ENCODE assay signal across 8 cellular contexts in the genomic region with DNA sequence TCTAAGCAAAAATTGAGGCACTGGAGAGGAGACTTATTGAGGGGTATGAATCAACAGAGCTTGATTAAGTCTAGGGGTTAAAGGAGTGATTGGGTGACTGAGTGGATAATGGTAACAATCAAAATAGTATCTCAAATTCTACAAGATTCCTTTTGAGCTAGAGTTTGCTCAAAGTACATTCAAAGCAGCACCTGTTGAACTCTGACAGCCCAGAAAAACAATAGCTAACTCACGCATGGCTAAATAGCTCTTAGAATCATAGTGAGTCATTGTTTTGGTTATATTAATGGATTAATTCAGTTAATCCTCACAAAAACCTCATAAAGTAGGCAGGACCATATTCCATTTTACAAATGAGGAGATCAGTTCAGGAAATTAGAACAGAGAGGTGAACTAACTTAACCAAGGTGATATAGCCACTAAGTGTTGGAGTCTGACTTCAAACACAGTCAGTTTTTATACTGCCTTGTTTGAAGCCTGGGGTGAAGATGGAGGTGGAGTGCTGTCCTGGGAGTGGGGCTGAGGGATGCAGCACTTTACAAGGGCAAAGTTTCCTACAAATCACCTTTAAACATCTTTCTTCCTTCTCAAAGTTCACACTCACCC. TPM values are rescaled to one million over a fixed set of nuclear protein-coding genes. Genes with fewer than 3 reads are reported as not detected.
DNase-seq lines count a peak whose midpoint lies in the region; ATAC-seq and TF ChIP-seq lines count a peak whose summit lies in the region.

No MANE protein-coding gene starts in this region.

- POLR2A ChIA-PET in HEK293 (lab: Yijun Ruan, JAX) = interaction anchor here (1.1 kb wide), 1 partner anchor 15 kb away, joined by 5 read pairs; no protein-coding TSS in a partner anchor

- no peak overlapping the region for H3K27ac ChIP-seq in HEK293 (ENCODE audit: extremely low read depth, low read depth, low read length)

- H3K9me3 ChIP-seq in HEK293 (ENCODE audit: control insufficient read depth, insufficient read depth, low read depth, low read length) = no peaks in the 10 kb centered on the region

- CTCF ChIA-PET in HEK293 (lab: Yijun Ruan, JAX) = no interaction called here

- no peak for TF ChIP-seq CTCF in HEK293 (tag by site-specific recombination; IDR thresholded peaks at IDR 0.05)

- no peak overlapping the region for H3K4me3 ChIP-seq in HEK293 (ENCODE audit: low read depth, low read length)

- DNase-seq in M059J (ENCODE audit: low read depth) = peak; percentile 39
- DNase-seq in kidney tubule cell (ENCODE audit: low spot score) = peak; percentile 57
- DNase-seq in SIG-M5 (lab: John Stamatoyannopoulos, UW) = no peak
- no peak for DNase-seq in mesenteric fat pad (ENCODE audit: low spot score)
- no peak for DNase-seq in Kasumi-1 (lab: John Stamatoyannopoulos, UW)
- DNase-seq in epidermal melanocyte (ENCODE audit: insufficient read length, low spot score) = no peak

- 0 out of 2 replicates have a peak, but pooled peaks cover 4% of the 10 kb centered on the region for H3K4me1 ChIP-seq in HEK293 (ENCODE audit: control insufficient read depth, insufficient read depth, low read length)

- peak; percentile 44 for ATAC-seq in GM18519 (IDR thresholded peaks at IDR 0.05; ENCODE audit: low FRiP score, unreplicated experiment)

- H3K36me3 ChIP-seq in HEK293 (ENCODE audit: control insufficient read depth in 2 of 2, insufficient read depth in 1 of 2, low read length in 2 of 2) = no peaks in the 10 kb centered on the region

TF ChIP-seq in HEK293, 187 proteins besides CTCF, POLR2A, EP300 and RAD21:
- TF ChIP-seq ZNF24 (tag by site-specific recombination; IDR thresholded peaks at IDR 0.05) (no peak), ZNF354C (tag by site-specific recombination; IDR thresholded peaks at IDR 0.05; ENCODE audit: borderline replicate concordance, low read depth) (no peak), SCRT1 (tag by site-specific recombination; IDR thresholded peaks at IDR 0.05; ENCODE audit: borderline replicate concordance) (peak; percentile 46; the same call in 1 of the 2 replicates), ZNF558 (tag by site-specific recombination; IDR thresholded peaks at IDR 0.05) (no peak), SCRT2 (tag by site-specific recombination; IDR thresholded peaks at IDR 0.05) (peak; percentile 88)
- TF ChIP-seq, protein P1, sequence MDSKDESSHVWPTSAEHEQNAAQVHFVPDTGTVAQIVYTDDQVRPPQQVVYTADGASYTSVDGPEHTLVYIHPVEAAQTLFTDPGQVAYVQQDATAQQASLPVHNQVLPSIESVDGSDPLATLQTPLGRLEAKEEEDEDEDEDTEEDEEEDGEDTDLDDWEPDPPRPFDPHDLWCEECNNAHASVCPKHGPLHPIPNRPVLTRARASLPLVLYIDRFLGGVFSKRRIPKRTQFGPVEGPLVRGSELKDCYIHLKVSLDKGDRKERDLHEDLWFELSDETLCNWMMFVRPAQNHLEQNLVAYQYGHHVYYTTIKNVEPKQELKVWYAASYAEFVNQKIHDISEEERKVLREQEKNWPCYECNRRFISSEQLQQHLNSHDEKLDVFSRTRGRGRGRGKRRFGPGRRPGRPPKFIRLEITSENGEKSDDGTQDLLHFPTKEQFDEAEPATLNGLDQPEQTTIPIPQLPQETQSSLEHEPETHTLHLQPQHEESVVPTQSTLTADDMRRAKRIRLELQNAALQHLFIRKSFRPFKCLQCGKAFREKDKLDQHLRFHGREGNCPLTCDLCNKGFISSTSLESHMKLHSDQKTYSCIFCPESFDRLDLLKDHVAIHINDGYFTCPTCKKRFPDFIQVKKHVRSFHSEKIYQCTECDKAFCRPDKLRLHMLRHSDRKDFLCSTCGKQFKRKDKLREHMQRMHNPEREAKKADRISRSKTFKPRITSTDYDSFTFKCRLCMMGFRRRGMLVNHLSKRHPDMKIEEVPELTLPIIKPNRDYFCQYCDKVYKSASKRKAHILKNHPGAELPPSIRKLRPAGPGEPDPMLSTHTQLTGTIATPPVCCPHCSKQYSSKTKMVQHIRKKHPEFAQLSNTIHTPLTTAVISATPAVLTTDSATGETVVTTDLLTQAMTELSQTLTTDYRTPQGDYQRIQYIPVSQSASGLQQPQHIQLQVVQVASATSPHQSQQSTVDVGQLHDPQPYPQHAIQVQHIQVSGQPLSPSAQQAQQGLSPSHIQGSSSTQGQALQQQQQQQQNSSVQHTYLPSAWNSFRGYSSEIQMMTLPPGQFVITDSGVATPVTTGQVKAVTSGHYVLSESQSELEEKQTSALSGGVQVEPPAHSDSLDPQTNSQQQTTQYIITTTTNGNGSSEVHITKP (tag by site-specific recombination; IDR thresholded peaks at IDR 0.05) = peak; percentile 53

RNA-seq across cellular contexts. Expression of a gene that starts 35.9 kb away (rescaled TPM):
- 15.0 and 23.3 TPM in 2 replicates for total RNA-seq in M059J (2014; rRNA removed; shearing (Covaris generic))
- 10.4 TPM for total RNA-seq in mesenteric fat pad

RNA-seq across cellular contexts. Expression of a gene that starts 58.4 kb away (rescaled TPM):
- total RNA-seq in M059J (2014; rRNA removed; shearing (Covaris generic)) = 81.3 and 98.6 TPM in 2 replicates
- 7.7 TPM for total RNA-seq in mesenteric fat pad

Comparison
In these comparisons a context has a peak if more than half of its experiments do, and no peak if none do; other contexts are left out.
1. DNase-seq: peak in M059J (single experiment) and kidney tubule cell (single experiment); none in SIG-M5 (single experiment), mesenteric fat pad (single experiment), Kasumi-1 (0 of 2) and epidermal melanocyte (single experiment).